In the genomic region with DNA sequence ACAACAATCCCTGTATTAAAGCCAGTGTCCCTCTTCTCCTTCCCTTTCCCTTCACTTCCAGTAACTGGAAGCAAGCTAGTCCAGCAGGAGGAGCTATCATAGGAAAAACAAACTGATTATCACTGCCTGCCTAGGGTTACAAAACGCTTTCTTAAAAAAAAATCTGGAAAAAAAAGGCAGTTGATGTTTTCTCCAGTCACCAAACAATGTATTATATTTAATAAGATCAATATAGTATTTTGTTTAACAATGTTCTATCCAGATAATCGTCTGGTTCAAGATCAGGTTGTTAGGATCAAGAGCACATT, we compare ENCODE assay signal across 9 cellular contexts.
DNase-seq lines count a peak whose midpoint lies in the region; FAIRE-seq and TF ChIP-seq lines count a peak whose summit lies in the region.
"Had no signal": no experiment of that assay in that cellular context is flagged by ENCODE, and none has a peak within 500 bp of the region (broad histone marks: within the 10 kb centered on the region; RNA-seq: fewer than 3 reads in every experiment).

No MANE protein-coding gene starts in this region.

- H3K27me3 ChIP-seq in A673 (replicated peaks; ENCODE audit: insufficient read depth, low read depth, low read length, poor library complexity), result no peaks in the 10 kb centered on the region

- DNase-seq in A673 (ENCODE audit: low spot score) (no peak), HuH-7 (ENCODE audit: low spot score) (peak; percentile 28), lung microvascular endothelial cell (ENCODE audit: low read depth in 2 of 2) (peak; percentile 60 to 65), LoVo (ENCODE audit: low spot score) (no peak), head of caudate nucleus (no peak), T-helper 9 cell (no peak), SKM-1 treated with dmso at 0.1 percent for 144 hours (lab: John Stamatoyannopoulos, UW; ENCODE audit: unreplicated experiment) (no peak)
- DNase-seq: NCI-H2029 had no signal

- CTCF ChIA-PET in A673 (lab: Charles Lee), result interaction anchor here (1.0 to 1.1 kb wide), 2 partner anchors 9 to 12 kb away, joined by 3 to 4 read pairs; no protein-coding TSS in a partner anchor

- H3K4me1 ChIP-seq in A673 (ENCODE audit: insufficient read depth, low read length, poor library complexity, severe bottlenecking), result peaks cover 23% of the 10 kb centered on the region

- intact Hi-C loops in A673 (cut with micrococcal nuclease; ENCODE audit: unreplicated experiment), result loop anchor here (10.0 kb wide), 2 partner anchors 216 to 696 kb away; partner anchors contain the start of gene RBMS1
- intact Hi-C loops in head of caudate nucleus (cut with DNase I), result no loop called here

- POLR2A ChIA-PET in A673 (lab: Charles Lee; ENCODE audit: low non-redundant PET), result no interaction called here

- peak overlapping the region; percentile 4 for H3K27ac ChIP-seq in A673 (ENCODE audit: low read depth, low read length, poor library complexity, severe bottlenecking)

- BruUV-seq in A673 (replicated peaks; lab: Mats Ljungman, UMichigan), result no TSS peak

- no peaks in the 10 kb centered on the region for H3K9me3 ChIP-seq in A673 (ENCODE audit: low read depth, low read length, poor library complexity, severe bottlenecking)

- TF ChIP-seq CTCF in A673 (conservative IDR thresholded peaks at IDR 0.05; ENCODE audit: low read depth, low read length), result peak; percentile 64

- peak; percentile 14 for FAIRE-seq in colon (lab: Jason Lieb, UNC)

- H3K4me3 ChIP-seq in A673 (ENCODE audit: low read depth, low read length, poor library complexity, severe bottlenecking), result no peak overlapping the region

- H3K36me3 ChIP-seq in A673 (ENCODE audit: insufficient read depth, low read length, poor library complexity, severe bottlenecking), result peaks cover 55% of the 10 kb centered on the region

Comparison
In these comparisons a context has a peak if more than half of its experiments do, and no peak if none do; other contexts are left out.
1. DNase-seq: peak in HuH-7 (single experiment) and lung microvascular endothelial cell (2 of 2); none in A673 (single experiment), LoVo (single experiment), head of caudate nucleus (0 of 42), T-helper 9 cell (single experiment) and SKM-1 treated with dmso at 0.1 percent for 144 hours (single experiment).